Comparison of ENCODE assay signal across 9 cellular contexts in the genomic region with DNA sequence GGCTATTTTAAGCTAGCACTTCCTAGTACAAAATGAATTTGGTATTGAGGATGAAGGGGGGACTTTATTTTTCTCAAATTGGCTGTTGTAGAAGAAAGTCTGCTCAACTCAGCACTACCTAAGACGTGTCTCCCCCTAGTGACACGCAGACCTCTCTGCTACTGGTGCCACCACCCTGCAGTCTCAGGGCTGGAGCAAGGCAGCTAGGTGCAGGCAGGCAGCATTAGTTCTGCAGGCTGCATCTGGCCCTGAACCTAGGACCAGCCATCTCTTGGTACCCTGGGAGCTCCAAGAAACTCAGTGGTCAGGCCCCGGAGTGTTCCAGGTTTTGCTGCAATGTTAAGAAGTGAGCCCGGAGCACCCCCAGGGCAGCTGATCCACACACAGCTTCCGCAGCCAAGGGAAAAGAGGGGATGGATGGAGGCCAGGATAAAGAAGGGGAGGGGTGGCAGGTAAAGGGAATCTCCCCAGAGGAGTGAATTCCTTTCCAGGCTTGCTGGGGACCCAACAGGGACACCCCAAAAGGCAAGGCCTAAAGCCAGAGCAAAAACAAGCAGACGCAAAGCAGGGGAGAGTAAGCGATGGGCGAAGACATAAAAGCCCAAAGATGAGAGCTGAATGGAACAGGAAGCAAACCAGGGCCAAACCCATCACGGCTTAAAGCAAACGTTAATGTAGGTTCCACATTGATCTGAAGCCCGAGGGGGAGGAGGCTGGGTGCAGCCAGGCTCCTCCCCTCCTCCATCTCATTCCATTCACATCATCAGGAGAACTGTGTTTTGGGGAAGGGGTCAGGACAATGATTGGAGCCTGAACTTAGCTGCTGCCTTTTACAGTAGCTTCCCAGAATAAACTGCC.
DNase-seq lines count a peak whose midpoint lies in the region; TF ChIP-seq lines count a peak whose summit lies in the region.
"Had no signal": no experiment of that assay in that cellular context is flagged by ENCODE, and none has a peak within 500 bp of the region (broad histone marks: within the 10 kb centered on the region; RNA-seq: fewer than 3 reads in every experiment).

No MANE protein-coding gene starts in this region.

- no peak overlapping the region for H3K9ac ChIP-seq in SK-N-SH
- H3K9ac ChIP-seq in skeletal muscle satellite cell (ENCODE audit: low read depth, low read length): peak overlapping the region; percentile 70

- H3K9me3 Mint-ChIP-seq in glutamatergic neuron (ENCODE audit: unreplicated experiment): peaks cover 5% of the 10 kb centered on the region

- peaks cover 31% of the 10 kb centered on the region for H3K79me2 ChIP-seq in SK-N-SH (ENCODE audit: insufficient read depth)

- no peaks in the 10 kb centered on the region for H4K20me1 ChIP-seq in SK-N-SH (ENCODE audit: insufficient read depth)

- H3K27me3 Mint-ChIP-seq in glutamatergic neuron (ENCODE audit: unreplicated experiment): peaks cover 11% of the 10 kb centered on the region

- H3K9me2 ChIP-seq in SK-N-SH: no peaks in the 10 kb centered on the region

- H3K27ac Mint-ChIP-seq in glutamatergic neuron (ENCODE audit: unreplicated experiment): peak overlapping the region; percentile 17
- H3K27ac Mint-ChIP-seq: B cell had no signal

- H3K4me1 Mint-ChIP-seq in glutamatergic neuron (ENCODE audit: low read depth, unreplicated experiment): peaks cover 31% of the 10 kb centered on the region

- 75% methylated on average over 10 of the region's 11 CpGs for WGBS in SK-N-SH (ENCODE audit: low lambda C conversion rate)

- DNase-seq in DMS153 (lab: John Stamatoyannopoulos, UW) (peak; percentile 50), DMS153 treated with DMSO at 0.1 percent for 48 hours (lab: John Stamatoyannopoulos, UW; ENCODE audit: unreplicated experiment) (no peak), HCEC 1CT (peak; percentile 30), SK-N-SH (peak; percentile 70), glutamatergic neuron (peak; percentile 58), NCI-H2196 (lab: John Stamatoyannopoulos, UW; ENCODE audit: unreplicated experiment) (no peak)
- no peak for DNase-seq in activated T-cell treated with anti-CD3 and anti-CD28 coated beads, Interleukin-2, amount 50 U/mL, for 1 hour

- H3K4me2 ChIP-seq in SK-N-SH: peak overlapping the region; percentile 64
- no peak overlapping the region for H3K4me2 ChIP-seq in skeletal muscle satellite cell (ENCODE audit: low read length)

- no peak overlapping the region for H2AFZ ChIP-seq in SK-N-SH (ENCODE audit: low read depth)

- peaks cover 0 to 3% of the 10 kb centered on the region in 2 experiments for H3K36me3 ChIP-seq in SK-N-SH (replicated peaks in 1 of 2; ENCODE audit: control insufficient read depth in 1 of 2, insufficient read depth in 2 of 2, low read length in 1 of 2)
- peaks cover 3% of the 10 kb centered on the region for H3K36me3 ChIP-seq in skeletal muscle satellite cell (ENCODE audit: insufficient read depth, low read length)

- CTCF ChIA-PET in SK-N-SH (lab: Yijun Ruan, JAX): interaction anchor here (0.6 to 6.8 kb wide), 30 partner anchors 9 to 1428 kb away, joined by 3 to 82 read pairs (median 4); no protein-coding TSS in a partner anchor

- TF ChIP-seq CTCF in SK-N-SH (IDR thresholded peaks at IDR 0.05) (peak; percentile 54), glutamatergic neuron (IDR thresholded peaks at IDR 0.05; ENCODE audit: partially characterized antibody, unreplicated experiment) (peak; percentile 52)

- H3K4me3 Mint-ChIP-seq in glutamatergic neuron (ENCODE audit: unreplicated experiment): peak overlapping the region; percentile 30
- H3K4me3 Mint-ChIP-seq: B cell had no signal

- H3K4me1 ChIP-seq in SK-N-SH (ENCODE audit: control insufficient read depth in 1 of 2, insufficient read depth in 2 of 2, low read depth in 1 of 2, low read length in 1 of 2): peaks cover 19 to 46% of the 10 kb centered on the region in 2 experiments
- H3K4me1 ChIP-seq in skeletal muscle satellite cell (ENCODE audit: control insufficient read depth, insufficient read depth, low read length): peaks cover 60% of the 10 kb centered on the region

- no peaks in the 10 kb centered on the region for H3F3A ChIP-seq in SK-N-SH (replicated peaks; ENCODE audit: insufficient read depth)

- TF ChIP-seq RAD21 in SK-N-SH (IDR thresholded peaks at IDR 0.05; ENCODE audit: low read length): peak; percentile 67

- TF ChIP-seq EP300 in SK-N-SH (IDR thresholded peaks at IDR 0.05; ENCODE audit: borderline replicate concordance in 1 of 2, low read depth in 1 of 2, low read length in 1 of 2): no peak

- POLR2A ChIA-PET in SK-N-SH (lab: Yijun Ruan, JAX): no interaction called here

- no peak overlapping the region for H3K4me3 ChIP-seq in SK-N-SH (ENCODE audit: low read depth in 2 of 2, low read length in 1 of 2)
- H3K4me3 ChIP-seq in skeletal muscle satellite cell (ENCODE audit: low read length): no peak overlapping the region

- no peaks in the 10 kb centered on the region for H3K9me3 ChIP-seq in SK-N-SH
- no peaks in the 10 kb centered on the region for H3K9me3 ChIP-seq in skeletal muscle satellite cell (replicated peaks; ENCODE audit: low read length)

- no peaks in the 10 kb centered on the region for H3K27me3 ChIP-seq in SK-N-SH (ENCODE audit: insufficient read depth)
- no peaks in the 10 kb centered on the region for H3K27me3 ChIP-seq in skeletal muscle satellite cell (ENCODE audit: control insufficient read depth, insufficient read depth, low read length)

- H3K36me3 Mint-ChIP-seq in glutamatergic neuron (ENCODE audit: unreplicated experiment): no peaks in the 10 kb centered on the region

- peak overlapping the region; percentile 89 to 92 for H3K27ac ChIP-seq in SK-N-SH (ENCODE audit: low read depth in 2 of 2, low read length in 1 of 2)

TF ChIP-seq in SK-N-SH, 30 proteins besides CTCF, POLR2A, EP300 and RAD21:
- TF ChIP-seq SMC3 (IDR thresholded peaks at IDR 0.05; ENCODE audit: low read depth, low read length): peak; percentile 68
- TF ChIP-seq, protein P1, sequence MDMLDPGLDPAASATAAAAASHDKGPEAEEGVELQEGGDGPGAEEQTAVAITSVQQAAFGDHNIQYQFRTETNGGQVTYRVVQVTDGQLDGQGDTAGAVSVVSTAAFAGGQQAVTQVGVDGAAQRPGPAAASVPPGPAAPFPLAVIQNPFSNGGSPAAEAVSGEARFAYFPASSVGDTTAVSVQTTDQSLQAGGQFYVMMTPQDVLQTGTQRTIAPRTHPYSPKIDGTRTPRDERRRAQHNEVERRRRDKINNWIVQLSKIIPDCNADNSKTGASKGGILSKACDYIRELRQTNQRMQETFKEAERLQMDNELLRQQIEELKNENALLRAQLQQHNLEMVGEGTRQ (IDR thresholded peaks at IDR 0.05; ENCODE audit: borderline replicate concordance, low read depth, low read length): no peak

Comparison
In these comparisons a context has a peak if more than half of its experiments do, and no peak if none do; other contexts are left out.
1. DNase-seq: peak in DMS153 (single experiment), HCEC 1CT (single experiment), SK-N-SH (single experiment) and glutamatergic neuron (single experiment); none in DMS153 treated with DMSO at 0.1 percent for 48 hours (single experiment), NCI-H2196 (single experiment) and activated T-cell treated with anti-CD3 and anti-CD28 coated beads, Interleukin-2, amount 50 U/mL, for 1 hour (single experiment).